8 cellular contexts compared by ENCODE assay signal in genomic region chr21:46228345-46229051, GRCh38. TPM values are rescaled to one million over a fixed set of nuclear protein-coding genes. Genes with fewer than 3 reads are reported as not detected.
DNase-seq lines count a peak whose midpoint lies in the region; ATAC-seq and TF ChIP-seq lines count a peak whose summit lies in the region.

Gene LSS (minus strand): TSS chr21:46228774. CDS start chr21:46228745, 29 bp downstream.

- peaks cover 13% of the 10 kb centered on the region for H3K36me3 ChIP-seq in adipocyte (ENCODE audit: control insufficient read depth, insufficient read depth, low read length, severe bottlenecking)
- no peaks in the 10 kb centered on the region for H3K36me3 ChIP-seq in cardiac muscle cell
- H3K36me3 ChIP-seq in parathyroid adenoma (ENCODE audit: control insufficient read depth, insufficient read depth, low read length) = no peaks in the 10 kb centered on the region
- peaks cover 0 to 15% (median 3%) of the 10 kb centered on the region in 3 donors for H3K36me3 ChIP-seq in tibial artery

- H3K9me3 ChIP-seq in adipocyte (ENCODE audit: control insufficient read depth, low read length) = no peaks in the 10 kb centered on the region
- no peaks in the 10 kb centered on the region for H3K9me3 ChIP-seq in cardiac muscle cell (ENCODE audit: low read depth)
- H3K9me3 ChIP-seq in parathyroid adenoma (ENCODE audit: control insufficient read depth, low read length) = no peaks in the 10 kb centered on the region
- H3K9me3 ChIP-seq in tibial artery = no peaks in the 10 kb centered on the region

- H3K79me2 ChIP-seq in parathyroid adenoma = no peaks in the 10 kb centered on the region

- H3K4me3 ChIP-seq in GM12875 (ENCODE audit: low read depth, low read length) (peak within 1 kb of the TSS; percentile 88), adipocyte (ENCODE audit: low read length) (peak within 1 kb of the TSS; percentile 97), cardiac muscle cell (peak within 1 kb of the TSS; percentile 68), parathyroid adenoma (ENCODE audit: low read depth, low read length) (peak within 1 kb of the TSS; percentile 80), tibial artery (peak within 1 kb of the TSS; percentile 99 to 100)

- H3K9ac ChIP-seq in adipocyte (ENCODE audit: low read length) (peak within 1 kb of the TSS; percentile 97), parathyroid adenoma (no peak within 1 kb of the TSS)

- H3K4me1 ChIP-seq in adipocyte (ENCODE audit: control insufficient read depth, insufficient read depth, low read length) (peaks cover 22% of the 10 kb centered on the region), cardiac muscle cell (ENCODE audit: low read depth) (peaks cover 22% of the 10 kb centered on the region), parathyroid adenoma (no peaks in the 10 kb centered on the region), tibial artery (peaks cover 0 to 39% (median 31%) of the 10 kb centered on the region in 4 donors)

- DNase-seq in NCI-H1436 treated with DMSO at 0.1 percent for 48 hours (lab: John Stamatoyannopoulos, UW) (peak; percentile 60), T follicular helper cell (ENCODE audit: low read depth) (peak; percentile 96), adipocyte (ENCODE audit: low read depth) (peak; percentile 99), cardiac muscle cell (ENCODE audit: low read depth in 1 of 2, low spot score in 1 of 2) (peak; percentile 99 to 100), tibial artery (peak; percentile 97 to 99)

- H2AFZ ChIP-seq in parathyroid adenoma = peak within 1 kb of the TSS; percentile 83

- peak within 1 kb of the TSS; percentile 93 for H3K4me2 ChIP-seq in parathyroid adenoma (ENCODE audit: low read length)

- ATAC-seq in HG02840 (IDR thresholded peaks at IDR 0.05; ENCODE audit: low FRiP score, unreplicated experiment) = peak; percentile 83

- intact Hi-C loops in tibial artery (cut with DNase I; ENCODE audit: low total_unique reads) = loop anchor here (5.0 to 10.0 kb wide), 2 partner anchors 96 to 256 kb away; partner anchors contain the start of genes C21orf58 and PCNT

- H3K27ac ChIP-seq in cardiac muscle cell (peak within 1 kb of the TSS; percentile 91), parathyroid adenoma (peak within 1 kb of the TSS; percentile 15), tibial artery (peak within 1 kb of the TSS; percentile 94 to 96)

- H3K27me3 ChIP-seq in adipocyte (replicated peaks; ENCODE audit: control insufficient read depth, insufficient read depth, low read length) (no peaks in the 10 kb centered on the region), cardiac muscle cell (no peaks in the 10 kb centered on the region), parathyroid adenoma (ENCODE audit: control insufficient read depth, insufficient read depth, low read length) (no peaks in the 10 kb centered on the region), tibial artery (no peaks in the 10 kb centered on the region)

- TF ChIP-seq CTCF in GM12875 (IDR thresholded peaks at IDR 0.05; ENCODE audit: borderline replicate concordance, insufficient read depth, low read depth, low read length) (0 out of 2 replicates have a peak, but pooled peaks have one; percentile 0), cardiac muscle cell (IDR thresholded peaks at IDR 0.05; ENCODE audit: low read depth, low read length) (no peak), parathyroid adenoma (IDR thresholded peaks at IDR 0.05) (no peak), tibial artery (IDR thresholded peaks at IDR 0.05) (peak in 1 of 2 experiments; percentile 8)

RNA-seq across cellular contexts. Expression of gene LSS, which starts in this region (rescaled TPM):
- total RNA-seq in cardiac muscle cell = 86.9 and 191 TPM in 2 replicates
- 56.2 and 112 TPM in 2 replicates for polyA plus RNA-seq in cardiac muscle cell

Comparison
In these comparisons a context has a peak if more than half of its experiments do, and no peak if none do; other contexts are left out.
1. Peak in every context shown above with its lines: DNase-seq, ATAC-seq, H3K4me3 ChIP-seq and H3K27ac ChIP-seq.
2. H3K27ac ChIP-seq: peak in every context shown above with its lines; median percentile 95 in tibial artery; 91 in cardiac muscle cell; 15 in parathyroid adenoma.